27 cellular contexts compared by ENCODE assay signal in the genomic region with DNA sequence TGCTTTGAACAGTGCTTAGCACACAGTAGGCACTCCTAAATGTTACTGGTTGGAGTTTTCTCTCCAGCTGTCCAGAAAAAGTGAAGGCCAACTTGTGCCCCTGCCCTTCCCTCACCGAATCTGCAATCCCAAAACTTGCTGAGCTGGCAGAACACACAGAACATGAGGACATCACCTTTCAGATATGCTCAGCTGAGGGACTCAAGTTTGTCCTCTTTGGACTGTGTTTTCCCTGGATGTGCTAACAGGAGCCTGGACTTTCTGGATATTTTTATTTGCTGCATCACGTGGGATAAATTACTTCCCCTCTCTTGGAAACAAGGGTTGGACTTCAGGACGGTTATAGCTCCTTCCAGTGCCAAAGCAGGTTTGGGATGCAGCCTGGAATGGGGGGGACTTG. TPM values are rescaled to one million over a fixed set of nuclear protein-coding genes. Genes with fewer than 3 reads are reported as not detected.
"Had no signal": no experiment of that assay in that cellular context is flagged by ENCODE, and none has a peak within 500 bp of the region (broad histone marks: within the 10 kb centered on the region; RNA-seq: fewer than 3 reads in every experiment).

No MANE protein-coding gene starts in this region.

- H3K9me3 Mint-ChIP-seq: activated CD4-positive, alpha-beta memory T cell treated with anti-CD3 and anti-CD28 coated beads, Interleukin-2, amount 10 ng/mL, durations not matched to agents 7 days and 5 days; activated CD4-positive, alpha-beta T cell treated with anti-CD3 and anti-CD28 coated beads, Interleukin-2, amount 10 ng/mL, durations not matched to agents 24 days and 14 days; activated naive CD4-positive, alpha-beta T cell treated with anti-CD3 and anti-CD28 coated beads, Interleukin-2, amount 10 ng/mL, durations not matched to agents 7 days and 5 days; activated naive CD8-positive, alpha-beta T cell treated with anti-CD3 and anti-CD28 coated beads, Interleukin-2, amount 10 ng/mL, durations not matched to agents 7 days and 5 days; activated T-cell treated with anti-CD3 and anti-CD28 coated beads, Interleukin-2, amount 50 U/mL, for 24 hours; brain; naive thymus-derived CD8-positive, alpha-beta T cell; stimulated activated effector memory CD8-positive, alpha-beta T cell treated with anti-CD3 and anti-CD28 coated beads, Interleukin-12 subunit alpha, Interleukin-12 subunit beta, amount 100 ng/mL, for 72 hours; stimulated activated naive CD8-positive, alpha-beta T cell treated with anti-CD3 and anti-CD28 coated beads, Interleukin-15, Interleukin-2, amounts not matched to agents 100 ng/mL and 50 ng/mL, for 24 hours had no signal

- H3K27ac ChIP-seq: ascending aorta, cardiac muscle cell, gastroesophageal sphincter, sigmoid colon, thoracic aorta, vagina had no signal

- ATAC-seq: gastroesophageal sphincter; left lung; naive thymus-derived CD8-positive, alpha-beta T cell; stimulated activated effector memory CD8-positive, alpha-beta T cell treated with anti-CD3 and anti-CD28 coated beads, Interleukin-12 subunit alpha, Interleukin-12 subunit beta, amount 100 ng/mL, for 72 hours had no signal

- H3K27me3 Mint-ChIP-seq: activated CD4-positive, alpha-beta memory T cell treated with anti-CD3 and anti-CD28 coated beads, Interleukin-2, amount 10 ng/mL, durations not matched to agents 7 days and 5 days; activated CD4-positive, alpha-beta T cell treated with anti-CD3 and anti-CD28 coated beads, Interleukin-2, amount 10 ng/mL, durations not matched to agents 24 days and 14 days; activated naive CD8-positive, alpha-beta T cell treated with anti-CD3 and anti-CD28 coated beads, Interleukin-2, amount 10 ng/mL, durations not matched to agents 7 days and 5 days; activated T-cell treated with anti-CD3 and anti-CD28 coated beads, Interleukin-2, amount 50 U/mL, for 24 hours; naive thymus-derived CD8-positive, alpha-beta T cell; stimulated activated naive CD8-positive, alpha-beta T cell treated with anti-CD3 and anti-CD28 coated beads, Interleukin-15, Interleukin-2, amounts not matched to agents 100 ng/mL and 50 ng/mL, for 24 hours had no signal

- H3K4me3 ChIP-seq: ascending aorta, cardiac muscle cell, coronary artery, dorsolateral prefrontal cortex, gastroesophageal sphincter, left lung, sigmoid colon, thoracic aorta, vagina had no signal

- H3K9me3 ChIP-seq: ascending aorta, gastroesophageal sphincter, left lung, sigmoid colon, thoracic aorta, vagina had no signal

- H3K4me3 Mint-ChIP-seq: activated CD4-positive, alpha-beta memory T cell treated with anti-CD3 and anti-CD28 coated beads, Interleukin-2, amount 10 ng/mL, durations not matched to agents 7 days and 5 days; activated CD4-positive, alpha-beta T cell treated with anti-CD3 and anti-CD28 coated beads, Interleukin-2, amount 10 ng/mL, durations not matched to agents 24 days and 14 days; activated naive CD4-positive, alpha-beta T cell treated with anti-CD3 and anti-CD28 coated beads, Interleukin-2, amount 10 ng/mL, durations not matched to agents 7 days and 5 days; activated naive CD8-positive, alpha-beta T cell treated with anti-CD3 and anti-CD28 coated beads, Interleukin-2, amount 10 ng/mL, durations not matched to agents 7 days and 5 days; activated T-cell treated with anti-CD3 and anti-CD28 coated beads, Interleukin-2, amount 50 U/mL, for 24 hours; brain; naive thymus-derived CD8-positive, alpha-beta T cell; stimulated activated effector memory CD8-positive, alpha-beta T cell treated with anti-CD3 and anti-CD28 coated beads, Interleukin-12 subunit alpha, Interleukin-12 subunit beta, amount 100 ng/mL, for 72 hours; stimulated activated naive CD8-positive, alpha-beta T cell treated with anti-CD3 and anti-CD28 coated beads, Interleukin-15, Interleukin-2, amounts not matched to agents 100 ng/mL and 50 ng/mL, for 24 hours had no signal

- H3K36me3 Mint-ChIP-seq: activated naive CD4-positive, alpha-beta T cell treated with anti-CD3 and anti-CD28 coated beads, Interleukin-2, amount 10 ng/mL, durations not matched to agents 7 days and 5 days; activated naive CD8-positive, alpha-beta T cell treated with anti-CD3 and anti-CD28 coated beads, Interleukin-2, amount 10 ng/mL, durations not matched to agents 7 days and 5 days; brain; naive thymus-derived CD8-positive, alpha-beta T cell; stimulated activated effector memory CD8-positive, alpha-beta T cell treated with anti-CD3 and anti-CD28 coated beads, Interleukin-12 subunit alpha, Interleukin-12 subunit beta, amount 100 ng/mL, for 72 hours had no signal

- H3K27ac Mint-ChIP-seq: activated CD4-positive, alpha-beta memory T cell treated with anti-CD3 and anti-CD28 coated beads, Interleukin-2, amount 10 ng/mL, durations not matched to agents 7 days and 5 days; activated CD4-positive, alpha-beta T cell treated with anti-CD3 and anti-CD28 coated beads, Interleukin-2, amount 10 ng/mL, durations not matched to agents 24 days and 14 days; activated naive CD4-positive, alpha-beta T cell treated with anti-CD3 and anti-CD28 coated beads, Interleukin-2, amount 10 ng/mL, durations not matched to agents 7 days and 5 days; activated naive CD8-positive, alpha-beta T cell treated with anti-CD3 and anti-CD28 coated beads, Interleukin-2, amount 10 ng/mL, durations not matched to agents 7 days and 5 days; activated T-cell treated with anti-CD3 and anti-CD28 coated beads, Interleukin-2, amount 50 U/mL, for 24 hours; naive thymus-derived CD8-positive, alpha-beta T cell; stimulated activated effector memory CD8-positive, alpha-beta T cell treated with anti-CD3 and anti-CD28 coated beads, Interleukin-12 subunit alpha, Interleukin-12 subunit beta, amount 100 ng/mL, for 72 hours; stimulated activated naive CD8-positive, alpha-beta T cell treated with anti-CD3 and anti-CD28 coated beads, Interleukin-15, Interleukin-2, amounts not matched to agents 100 ng/mL and 50 ng/mL, for 24 hours had no signal

- DNase-seq: activated CD4-positive, alpha-beta memory T cell treated with anti-CD3 and anti-CD28 coated beads, Interleukin-2, amount 10 ng/mL, durations not matched to agents 7 days and 5 days; activated CD4-positive, alpha-beta T cell treated with anti-CD3 and anti-CD28 coated beads, Interleukin-2, amount 10 ng/mL, durations not matched to agents 24 days and 14 days; activated CD4-positive, CD25-positive, alpha-beta regulatory T cell treated with anti-CD3 and anti-CD28 coated beads, Interleukin-2, amount 50 U/mL, for 72 hours; activated CD8-positive, alpha-beta memory T cell treated with anti-CD3 and anti-CD28 coated beads, Interleukin-2, amount 50 U/mL, for 48 hours; activated gamma-delta T cell; activated naive CD4-positive, alpha-beta T cell treated with anti-CD3 and anti-CD28 coated beads, Interleukin-2, amount 10 ng/mL, durations not matched to agents 7 days and 5 days; activated naive CD8-positive, alpha-beta T cell treated with anti-CD3 and anti-CD28 coated beads, Interleukin-2, amount 10 ng/mL, durations not matched to agents 7 days and 5 days; activated T-cell treated with anti-CD3 and anti-CD28 coated beads, Interleukin-2, amount 50 U/mL, for 24 hours; dorsolateral prefrontal cortex; effector memory CD4-positive, alpha-beta T cell; head of caudate nucleus; left lung; naive thymus-derived CD8-positive, alpha-beta T cell; sigmoid colon; stimulated activated CD4-positive, alpha-beta T cell treated with anti-CD3 and anti-CD28 coated beads, Interleukin-4, amount 100 ng/mL, for 24 hours; T-helper 2 cell; trophoblast cell had no signal

- H3K36me3 ChIP-seq: ascending aorta, cardiac muscle cell, gastroesophageal sphincter, left lung, sigmoid colon, thoracic aorta, vagina had no signal

- H3K27me3 ChIP-seq: ascending aorta, cardiac muscle cell, dorsolateral prefrontal cortex, gastroesophageal sphincter, left lung, sigmoid colon, vagina had no signal

- FAIRE-seq: small intestine had no signal

RNA-seq across cellular contexts. Expression of a gene that starts 59.5 kb away (rescaled TPM):
- polyA plus RNA-seq: naive thymus-derived CD8-positive, alpha-beta T cell had no signal
